In the genomic region with DNA sequence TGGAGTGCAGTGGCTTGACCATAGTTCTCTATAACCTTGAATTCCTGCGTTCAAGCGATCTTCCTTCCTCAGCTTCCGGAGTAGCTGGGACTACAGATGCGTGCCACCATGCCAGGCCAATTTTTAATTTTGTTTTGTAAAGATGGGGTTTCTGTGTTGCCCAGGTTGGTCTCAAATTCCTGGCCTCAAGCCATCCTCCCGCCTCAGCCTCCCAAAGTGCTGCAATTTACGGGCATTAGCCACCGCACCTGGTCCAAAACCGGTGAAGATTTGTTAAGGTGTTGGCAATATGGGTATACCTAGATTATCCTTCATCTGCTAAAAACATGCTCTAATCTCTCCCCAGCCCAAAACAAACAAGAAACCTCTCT, we compare ENCODE assay signal across 8 cellular contexts. TPM values are rescaled to one million over a fixed set of nuclear protein-coding genes. Genes with fewer than 3 reads are reported as not detected.
DNase-seq lines count a peak whose midpoint lies in the region; ATAC-seq and TF ChIP-seq lines count a peak whose summit lies in the region.

No MANE protein-coding gene starts in this region.

- ATAC-seq in GM18511 (IDR thresholded peaks at IDR 0.05; ENCODE audit: unreplicated experiment), result no peak

- no peaks in the 10 kb centered on the region for H3K27me3 Mint-ChIP-seq in activated CD4-positive, alpha-beta T cell treated with anti-CD3 and anti-CD28 coated beads, Interleukin-2, amount 10 ng/mL, durations not matched to agents 24 days and 14 days

- H3K79me2 ChIP-seq in osteoblast (ENCODE audit: insufficient read depth, low read length), result peaks cover 35% of the 10 kb centered on the region

- H3K27ac Mint-ChIP-seq in activated CD4-positive, alpha-beta T cell treated with anti-CD3 and anti-CD28 coated beads, Interleukin-2, amount 10 ng/mL, durations not matched to agents 24 days and 14 days, result no peak overlapping the region

- H3K4me3 ChIP-seq in BJ (ENCODE audit: low read depth, low read length) (peak overlapping the region; percentile 54), MG63 (peak overlapping the region; percentile 65), osteoblast (ENCODE audit: insufficient read depth, low read length) (peak overlapping the region; percentile 72)

- DNase-seq in BJ (ENCODE audit: low read depth), result no peak
- no peak for DNase-seq in MG63
- no peak for DNase-seq in epithelial cell of prostate (ENCODE audit: low read depth, low spot score)
- DNase-seq in osteoblast (ENCODE audit: insufficient read length, low spot score, missing footprints), result no peak
- no peak for DNase-seq in NCI-H2029 treated with DMSO at 0.1 percent for 48 hours (lab: John Stamatoyannopoulos, UW)
- DNase-seq in activated CD4-positive, alpha-beta T cell treated with anti-CD3 and anti-CD28 coated beads, Interleukin-2, amount 10 ng/mL, durations not matched to agents 24 days and 14 days, result no peak
- DNase-seq in C1 segment of cervical spinal cord (lab: John Stamatoyannopoulos, UW), result no peak

- no peak overlapping the region for H3K4me3 Mint-ChIP-seq in activated CD4-positive, alpha-beta T cell treated with anti-CD3 and anti-CD28 coated beads, Interleukin-2, amount 10 ng/mL, durations not matched to agents 24 days and 14 days

- peaks cover 2% of the 10 kb centered on the region for H3K36me3 Mint-ChIP-seq in activated CD4-positive, alpha-beta T cell treated with anti-CD3 and anti-CD28 coated beads, Interleukin-2, amount 10 ng/mL, durations not matched to agents 24 days and 14 days (ENCODE audit: low read depth)

- no peaks in the 10 kb centered on the region for H3K9me3 Mint-ChIP-seq in activated CD4-positive, alpha-beta T cell treated with anti-CD3 and anti-CD28 coated beads, Interleukin-2, amount 10 ng/mL, durations not matched to agents 24 days and 14 days

- H3K36me3 ChIP-seq in BJ (ENCODE audit: control insufficient read depth, insufficient read depth, low read length) (no peaks in the 10 kb centered on the region), MG63 (peaks cover 2% of the 10 kb centered on the region; the same call in 1 of the 2 replicates), osteoblast (ENCODE audit: insufficient read depth, low read length) (no peaks in the 10 kb centered on the region)

- peak overlapping the region; percentile 88 for H3K4me2 ChIP-seq in osteoblast (ENCODE audit: insufficient read depth, low read length)

- POLR2A ChIA-PET in BJ (lab: Charles Lee), result interaction anchor here (0.6 kb wide), 3 partner anchors 16 to 196 kb away, joined by 3 to 7 read pairs (median 3); no protein-coding TSS in a partner anchor

- H3K27me3 ChIP-seq in BJ (ENCODE audit: control insufficient read depth, insufficient read depth, low read length) (no peaks in the 10 kb centered on the region), MG63 (no peaks in the 10 kb centered on the region), osteoblast (ENCODE audit: insufficient read depth, low read length) (no peaks in the 10 kb centered on the region)

- H3K27ac ChIP-seq in epithelial cell of prostate (peak overlapping the region; percentile 92), osteoblast (ENCODE audit: low read depth, low read length) (peak overlapping the region; percentile 99)

- CTCF ChIA-PET in BJ (lab: Yijun Ruan, JAX), result interaction anchor here (1.0 to 3.5 kb wide), 5 partner anchors 38 to 58 kb away, joined by 3 to 13 read pairs (median 5); no protein-coding TSS in a partner anchor

- H3K4me1 ChIP-seq in osteoblast (ENCODE audit: insufficient read depth, low read length), result peaks cover 19% of the 10 kb centered on the region

- peaks cover 15% of the 10 kb centered on the region for H4K20me1 ChIP-seq in osteoblast (ENCODE audit: insufficient read depth, low read length)

- no peak overlapping the region for H2AFZ ChIP-seq in osteoblast (ENCODE audit: low read length)

- intact Hi-C loops in activated CD4-positive, alpha-beta T cell treated with anti-CD3 and anti-CD28 coated beads, Interleukin-2, amount 10 ng/mL, durations not matched to agents 24 days and 14 days (cut with micrococcal nuclease), result loop anchor here (5.0 to 10.0 kb wide), 2 partner anchors 36 to 574 kb away; a partner anchor contains a TSS

- peaks cover 13% of the 10 kb centered on the region for H3K4me1 Mint-ChIP-seq in activated CD4-positive, alpha-beta T cell treated with anti-CD3 and anti-CD28 coated beads, Interleukin-2, amount 10 ng/mL, durations not matched to agents 24 days and 14 days

- H3K9me3 ChIP-seq in MG63 (no peaks in the 10 kb centered on the region), osteoblast (ENCODE audit: low read depth, low read length) (no peaks in the 10 kb centered on the region)

- no peak for TF ChIP-seq CTCF in BJ (IDR thresholded peaks at IDR 0.05; ENCODE audit: insufficient read depth, low read depth, low read length)
- TF ChIP-seq CTCF in osteoblast (IDR thresholded peaks at IDR 0.05; ENCODE audit: extremely low read depth, low read depth, low read length), result no peak

RNA-seq across cellular contexts. Expression of a gene that starts 1.3 kb away (rescaled TPM):
- polyA plus RNA-seq in BJ (2011; rRNA removed), result 3.8 and 8.9 TPM in 2 replicates
- polyA minus RNA-seq in BJ (2011; rRNA and poly(A)+ RNA removed), result 3.7 and 6.1 TPM in 2 replicates
- total RNA-seq in MG63 (2014; rRNA removed; shearing (Covaris generic); ENCODE audit: low replicate concordance), result 10.4 and 11.7 TPM in 2 replicates
- 24.2 and 25.7 TPM in 2 replicates for total RNA-seq in osteoblast
- total RNA-seq in activated CD4-positive, alpha-beta T cell treated with anti-CD3 and anti-CD28 coated beads, Interleukin-2, amount 10 ng/mL, durations not matched to agents 24 days and 14 days, result 20.2 and 22.8 TPM in 2 replicates
